8 cellular contexts compared by ENCODE assay signal in the genomic region with DNA sequence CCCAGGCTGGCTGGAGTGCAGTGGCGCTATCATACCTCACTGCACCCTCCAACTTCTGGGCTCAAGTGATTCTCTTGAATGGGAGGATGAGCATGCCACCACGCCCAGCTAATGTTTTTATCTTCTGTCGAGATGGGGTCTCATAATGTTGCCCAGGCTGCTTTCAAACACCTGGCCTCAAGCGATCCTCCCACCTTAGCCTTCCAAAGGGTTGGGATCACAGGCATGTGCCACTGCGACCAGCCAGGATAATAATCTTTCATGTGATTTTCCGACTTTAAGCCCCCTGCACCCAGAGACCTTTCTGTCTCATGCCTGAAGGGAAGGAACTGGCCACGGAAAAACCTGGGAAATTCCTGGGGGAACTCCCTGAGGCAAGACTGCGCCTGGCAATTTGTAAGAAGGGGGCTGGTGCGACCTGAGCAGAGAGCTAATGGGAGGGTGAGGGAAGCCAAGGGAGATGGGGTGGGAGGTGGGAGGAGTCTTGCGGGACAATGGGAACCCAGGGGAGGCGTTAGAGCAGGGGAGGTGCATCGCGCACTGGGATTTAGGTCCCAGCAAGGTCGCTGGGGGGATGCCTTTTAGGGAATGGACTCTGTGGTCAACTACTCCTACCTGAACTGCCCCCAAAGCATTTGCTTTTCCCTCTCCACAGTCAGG. TPM values are rescaled to one million over a fixed set of nuclear protein-coding genes. Genes with fewer than 3 reads are reported as not detected.
DNase-seq lines count a peak whose midpoint lies in the region; ATAC-seq and TF ChIP-seq lines count a peak whose summit lies in the region.

No MANE protein-coding gene starts in this region.

- peaks cover 15% of the 10 kb centered on the region for H3K36me3 ChIP-seq in BLaER1
- H3K36me3 ChIP-seq in HUES6 (ENCODE audit: control insufficient read depth, insufficient read depth, low read length): peaks cover 3% of the 10 kb centered on the region
- no peaks in the 10 kb centered on the region for H3K36me3 ChIP-seq in brain microvascular endothelial cell (replicated peaks)
- no peaks in the 10 kb centered on the region for H3K36me3 ChIP-seq in mucosa of rectum (ENCODE audit: control insufficient read depth in 2 of 2, insufficient read depth in 2 of 2, low read length in 2 of 2)
- H3K36me3 ChIP-seq in adrenal gland (replicated peaks in 1 of 2): no peaks in the 10 kb centered on the region
- peaks cover 0 to 7% of the 10 kb centered on the region in 2 donors for H3K36me3 ChIP-seq in left lung

- no peak for TF ChIP-seq POLR2A in adrenal gland (IDR thresholded peaks at IDR 0.05)

- H3K27me3 ChIP-seq in BLaER1 (no peaks in the 10 kb centered on the region), HUES6 (ENCODE audit: control insufficient read depth, insufficient read depth, low read length) (no peaks in the 10 kb centered on the region), brain microvascular endothelial cell (replicated peaks) (no peaks in the 10 kb centered on the region), mucosa of rectum (ENCODE audit: control insufficient read depth in 2 of 2, insufficient read depth in 2 of 2, low read length in 2 of 2) (peaks cover 0 to 6% of the 10 kb centered on the region in 2 donors), adrenal gland (no peaks in the 10 kb centered on the region), left lung (no peaks in the 10 kb centered on the region)

- peak overlapping the region; percentile 96 for H3K4me2 ChIP-seq in BLaER1

- H3K9ac ChIP-seq in BLaER1 (peak overlapping the region; percentile 91), HUES6 (ENCODE audit: low read length) (no peak overlapping the region), mucosa of rectum (ENCODE audit: low read depth in 1 of 2, low read length in 2 of 2) (peak overlapping the region in 1 of 2 donors; percentile 82)

- no peaks in the 10 kb centered on the region for H3K9me3 ChIP-seq in BLaER1
- H3K9me3 ChIP-seq in HUES6 (ENCODE audit: control insufficient read depth, insufficient read depth, low read depth, low read length): no peaks in the 10 kb centered on the region
- no peaks in the 10 kb centered on the region for H3K9me3 ChIP-seq in mucosa of rectum (ENCODE audit: control insufficient read depth in 2 of 2, low read length in 2 of 2)
- H3K9me3 ChIP-seq in adrenal gland (replicated peaks in 1 of 3): no peaks in the 10 kb centered on the region
- no peaks in the 10 kb centered on the region for H3K9me3 ChIP-seq in left lung

- intact Hi-C loops in adrenal gland (cut with DNase I) (loop anchor here (2.0 to 5.0 kb wide), 2 partner anchors 69 to 73 kb away; partner anchors contain the start of gene RPL18A (in 1 of the 2)), left lung (cut with DNase I) (no loop called here)

- H3K27ac ChIP-seq in BLaER1 (peak overlapping the region; percentile 98), HUES6 (ENCODE audit: low read depth, low read length) (no peak overlapping the region), brain microvascular endothelial cell (no peak overlapping the region), mucosa of rectum (ENCODE audit: low read depth in 2 of 2, low read length in 2 of 2) (no peak overlapping the region), adrenal gland (no peak overlapping the region), left lung (peak overlapping the region in 1 of 2 donors; percentile 89)

- no peak for TF ChIP-seq CTCF in brain microvascular endothelial cell (IDR thresholded peaks at IDR 0.05; ENCODE audit: low read depth, low read length, missing control alignments)
- no peak for TF ChIP-seq CTCF in adrenal gland (IDR thresholded peaks at IDR 0.05)
- no peak for TF ChIP-seq CTCF in left lung (IDR thresholded peaks at IDR 0.05)

- H3K4me3 ChIP-seq in BLaER1: peak overlapping the region; percentile 85
- peak overlapping the region; percentile 85 for H3K4me3 ChIP-seq in HUES6 (ENCODE audit: low read depth, low read length)
- peak overlapping the region; percentile 94 for H3K4me3 ChIP-seq in brain microvascular endothelial cell (ENCODE audit: low read depth, low read length)
- peak overlapping the region; percentile 89 to 91 for H3K4me3 ChIP-seq in mucosa of rectum (ENCODE audit: low read length in 2 of 2)
- H3K4me3 ChIP-seq in adrenal gland: peak overlapping the region in 1 of 4 donors; percentile 84
- H3K4me3 ChIP-seq in left lung: peak overlapping the region in 1 of 2 donors; percentile 87

- no peaks in the 10 kb centered on the region for H4K20me1 ChIP-seq in BLaER1

- no peak for DNase-seq in brain microvascular endothelial cell
- DNase-seq in NCI-H2029 treated with DMSO at 0.1 percent for 48 hours (lab: John Stamatoyannopoulos, UW): no peak
- DNase-seq in adrenal gland: no peak
- no peak for DNase-seq in left lung

- peaks cover 22% of the 10 kb centered on the region for H3K4me1 ChIP-seq in BLaER1
- H3K4me1 ChIP-seq in HUES6 (ENCODE audit: control insufficient read depth, insufficient read depth, low read length): peaks cover 14% of the 10 kb centered on the region
- peaks cover 10 to 11% of the 10 kb centered on the region in 2 donors for H3K4me1 ChIP-seq in mucosa of rectum (ENCODE audit: control insufficient read depth in 2 of 2, insufficient read depth in 2 of 2, low read length in 2 of 2)
- peaks cover 7 to 17% of the 10 kb centered on the region in 2 donors for H3K4me1 ChIP-seq in adrenal gland (replicated peaks in 1 of 2)
- H3K4me1 ChIP-seq in left lung: peaks cover 12 to 24% of the 10 kb centered on the region in 2 donors

- no peak for ATAC-seq in HG02678 (IDR thresholded peaks at IDR 0.05; ENCODE audit: unreplicated experiment)
- ATAC-seq in left lung: no peak

- in situ Hi-C loops in brain microvascular endothelial cell (cut with HindIII; ENCODE audit: low pct_ligation_motif_present, low sequenced_read_pairs): no loop called here

- WGBS in adrenal gland, 4 donors: 25 to 33% (median 32%) methylated on average over 14 of the region's 14 CpGs

RNA-seq across cellular contexts. Expression of gene CCDC124, which starts 1.2 kb away (rescaled TPM):
- total RNA-seq in adrenal gland: 10 to 100 TPM; 43.2 to 70.0 (median 65.9) TPM
- polyA plus RNA-seq in adrenal gland: 100 to 1,000 TPM in 2 of 3 donors, 10 to 100 TPM in 1; 11.3 to 143 (median 114) TPM
- 10 to 100 TPM; 60.5 to 75.7 TPM for total RNA-seq in left lung

RNA-seq across cellular contexts. Expression of gene KCNN1, which starts 35.2 kb away (rescaled TPM):
- total RNA-seq in adrenal gland (under 1 TPM in 7 of 8 donors, not detected in 1; 0.22 to 0.96 (median 0.69) TPM), left lung (under 1 TPM; 0.06 to 0.10 TPM)
- polyA plus RNA-seq in adrenal gland: under 1 TPM in 2 of 3 donors, not detected in 1; 0.16 to 0.47 TPM

RNA-seq across cellular contexts. Expression of gene SLC5A5, which starts 59.9 kb away (rescaled TPM):
- not detected for total RNA-seq in adrenal gland
- polyA plus RNA-seq in adrenal gland: under 1 TPM in 1 of 3 donors, not detected in 2; 0.03 TPM
- total RNA-seq in left lung: under 1 TPM in 1 of 2 donors, not detected in 1; 0.55 TPM

Comparison
In these comparisons a context has a peak if more than half of its experiments do, and no peak if none do; other contexts are left out.
1. intact Hi-C loops: an anchor here in adrenal gland (2.0 to 5.0 kb wide); none called in left lung.